15 cellular contexts compared by ENCODE assay signal in the genomic region with DNA sequence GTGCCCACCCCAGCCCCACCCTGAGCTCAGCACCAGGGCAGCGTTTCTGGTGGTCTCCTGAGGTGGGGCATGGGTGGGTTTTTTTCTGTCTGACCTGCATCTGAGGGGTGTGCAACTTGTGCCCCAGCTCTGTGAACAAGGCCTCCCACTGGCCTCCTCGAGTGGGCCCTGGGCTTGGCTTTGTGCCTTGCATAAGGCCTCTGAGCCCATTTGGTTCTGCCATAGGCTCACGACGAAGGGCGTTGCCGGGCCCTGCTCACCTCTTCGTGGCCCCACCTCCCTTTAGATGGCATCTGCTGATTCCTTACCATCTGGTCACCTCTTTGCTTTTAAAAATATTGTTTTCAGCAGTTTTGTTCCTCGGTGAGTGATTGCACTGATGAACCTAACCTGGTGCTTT.
DNase-seq lines count a peak whose midpoint lies in the region; ATAC-seq and TF ChIP-seq lines count a peak whose summit lies in the region.
"Had no signal": no experiment of that assay in that cellular context is flagged by ENCODE, and none has a peak within 500 bp of the region (broad histone marks: within the 10 kb centered on the region; RNA-seq: fewer than 3 reads in every experiment).

No MANE protein-coding gene starts in this region.

- no peak overlapping the region for H2AK9ac ChIP-seq in IMR-90 (replicated peaks; ENCODE audit: low read depth, low read length, poor library complexity)

- H2AFZ ChIP-seq in IMR-90 (replicated peaks; ENCODE audit: low read length, poor library complexity) (no peak overlapping the region), neuronal stem cell (ENCODE audit: low read length) (no peak overlapping the region)
- H2AFZ ChIP-seq: GM23248 had no signal

- H4K8ac ChIP-seq in IMR-90 (ENCODE audit: low read depth in 2 of 2, low read length in 2 of 2): 0 out of 4 replicates have a peak overlapping the region, but pooled peaks of 1 of the 2 experiments have one; percentile 58
- H4K8ac ChIP-seq in neuronal stem cell (ENCODE audit: low read depth, low read length): no peak overlapping the region

- H2BK5ac ChIP-seq in IMR-90 (ENCODE audit: low read depth, low read length, poor library complexity, severe bottlenecking): no peak overlapping the region
- H2BK5ac ChIP-seq in neuronal stem cell (ENCODE audit: low read length): peak overlapping the region; percentile 72

- H4K91ac ChIP-seq in IMR-90 (ENCODE audit: insufficient read depth, low read depth, low read length) (no peak overlapping the region), neuronal stem cell (ENCODE audit: low read depth, low read length, poor library complexity) (no peak overlapping the region)

- no peak overlapping the region for H2BK15ac ChIP-seq in IMR-90 (ENCODE audit: low read depth, low read length)
- H2BK15ac ChIP-seq in neuronal stem cell (ENCODE audit: low read length): no peak overlapping the region

- H3K4ac ChIP-seq in IMR-90 (ENCODE audit: low read depth, low read length) (0 out of 2 replicates have a peak overlapping the region, but pooled peaks have one; percentile 22), neuronal stem cell (ENCODE audit: low read length) (no peak overlapping the region)

- in situ Hi-C loops in IMR-90 (cut with MboI; ENCODE audit: low sequenced_read_pairs): no loop called here

- H2BK120ac ChIP-seq in IMR-90 (ENCODE audit: low read depth, low read length) (no peak overlapping the region), neuronal stem cell (ENCODE audit: low read depth, low read length) (no peak overlapping the region)

- no peak overlapping the region for H2BK12ac ChIP-seq in neuronal stem cell (ENCODE audit: low read length)

- no peak overlapping the region for H3K27ac ChIP-seq in IMR-90 (ENCODE audit: insufficient read depth, low read length)
- no peak overlapping the region for H3K27ac ChIP-seq in neuronal stem cell (replicated peaks; ENCODE audit: low read length)
- H3K27ac ChIP-seq in upper lobe of right lung: no peak overlapping the region
- H3K27ac ChIP-seq: BLaER1, GM23248 had no signal

- H3K9ac ChIP-seq in IMR-90 (ENCODE audit: low read depth, low read length): no peak overlapping the region
- H3K9ac ChIP-seq in neuronal stem cell (ENCODE audit: low read depth, low read length, poor library complexity): no peak overlapping the region
- H3K9ac ChIP-seq: BLaER1, GM23248 had no signal

- 0 out of 2 replicates have a peak, but pooled peaks cover 3% of the 10 kb centered on the region for H3K9me1 ChIP-seq in IMR-90 (ENCODE audit: insufficient read depth, low read length)

- ATAC-seq in IMR-90 (ENCODE audit: low read depth): no peak
- ATAC-seq in upper lobe of right lung: no peak
- no peak for ATAC-seq in Right ventricle myocardium superior (ENCODE audit: poor library complexity)

- no peaks in the 10 kb centered on the region for H3K36me3 ChIP-seq in IMR-90 (ENCODE audit: control insufficient read depth, insufficient read depth, low read length)
- no peaks in the 10 kb centered on the region for H3K36me3 ChIP-seq in neuronal stem cell (replicated peaks in 1 of 2; ENCODE audit: control insufficient read depth in 2 of 2, insufficient read depth in 2 of 2, low read length in 2 of 2)
- no peaks in the 10 kb centered on the region for H3K36me3 ChIP-seq in upper lobe of right lung
- H3K36me3 ChIP-seq: BLaER1, HAP-1 had no signal

- CTCF ChIA-PET in IMR-90 (lab: Yijun Ruan, JAX): no interaction called here

- TF ChIP-seq CTCF in IMR-90 (conservative IDR thresholded peaks at IDR 0.05; ENCODE audit: low read depth, low read length): no peak
- TF ChIP-seq CTCF in upper lobe of right lung (IDR thresholded peaks at IDR 0.05): no peak

- H2BK20ac ChIP-seq in IMR-90 (ENCODE audit: low read depth, low read length): 0 out of 2 replicates have a peak overlapping the region, but pooled peaks have one; percentile 3

- intact Hi-C loops in IMR-90 (cut with micrococcal nuclease): no loop called here
- intact Hi-C loops in upper lobe of right lung (cut with DNase I): no loop called here
- intact Hi-C loops in Right ventricle myocardium superior (cut with DNase I): no loop called here

- H3K23ac ChIP-seq in IMR-90 (ENCODE audit: low read depth, low read length) (no peak overlapping the region), neuronal stem cell (ENCODE audit: low read depth, low read length, poor library complexity) (peak overlapping the region; percentile 77)

- H3K4me2 ChIP-seq in IMR-90 (ENCODE audit: low read depth, low read length) (no peak overlapping the region), neuronal stem cell (ENCODE audit: insufficient read depth, low read length, poor library complexity, severe bottlenecking) (no peak overlapping the region)
- H3K4me2 ChIP-seq: BLaER1 had no signal

- WGBS in IMR-90 (ENCODE audit: extremely low coverage in 2 of 2, insufficient read length in 1 of 2), 2 experiments: 33% methylated on average over 1 of the region's 8 CpGs; no CpG with 5 or more reads in 1 of the 2 experiments
- no CpG with 5 or more reads among the region's 8 CpGs for WGBS in neuronal stem cell (ENCODE audit: extremely low coverage in 2 of 2, insufficient read length in 2 of 2, insufficient replicate concordance in 1 of 2), 2 donors

- H3K4me1 ChIP-seq in IMR-90 (ENCODE audit: control insufficient read depth, insufficient read depth, low read length): peaks cover 6% of the 10 kb centered on the region
- peaks cover 0 to 1% of the 10 kb centered on the region in 2 donors for H3K4me1 ChIP-seq in neuronal stem cell (ENCODE audit: control insufficient read depth in 2 of 2, insufficient read depth in 1 of 2, low read depth in 1 of 2, low read length in 2 of 2)
- no peaks in the 10 kb centered on the region for H3K4me1 ChIP-seq in upper lobe of right lung
- H3K4me1 ChIP-seq: HAP-1 had no signal

- no peak for TF ChIP-seq RAD21 in IMR-90 (IDR thresholded peaks at IDR 0.05; ENCODE audit: low read length)

- H3K4me3 ChIP-seq in IMR-90 (ENCODE audit: insufficient read depth, low read depth, low read length) (no peak overlapping the region), neuronal stem cell (ENCODE audit: low read length in 2 of 2) (no peak overlapping the region), upper lobe of right lung (no peak overlapping the region)
- H3K4me3 ChIP-seq: BLaER1, GM23248, HAP-1 had no signal

- H3K18ac ChIP-seq in IMR-90 (ENCODE audit: low read depth, low read length) (no peak overlapping the region), neuronal stem cell (ENCODE audit: low read length) (no peak overlapping the region)

- H4K20me1 ChIP-seq in IMR-90 (ENCODE audit: insufficient read depth, low read length): no peaks in the 10 kb centered on the region
- H4K20me1 ChIP-seq: BLaER1 had no signal

- H4K5ac ChIP-seq in IMR-90 (ENCODE audit: low read depth, low read length): no peak overlapping the region

- POLR2A ChIA-PET in IMR-90 (lab: Charles Lee; ENCODE audit: unreplicated experiment): no interaction called here

- H3K27me3 ChIP-seq in IMR-90 (ENCODE audit: control insufficient read depth, insufficient read depth, low read length): no peaks in the 10 kb centered on the region
- H3K27me3 ChIP-seq in neuronal stem cell (ENCODE audit: control insufficient read depth in 3 of 3, insufficient read depth in 3 of 3, low read depth in 1 of 3, low read length in 3 of 3): peaks cover 0 to 6% (median 0%) of the 10 kb centered on the region in 3 experiments
- H3K27me3 ChIP-seq in upper lobe of right lung: no peaks in the 10 kb centered on the region
- H3K27me3 ChIP-seq: BLaER1 had no signal

- H2AK5ac ChIP-seq in IMR-90 (ENCODE audit: low read depth, low read length) (no peak overlapping the region), neuronal stem cell (ENCODE audit: low read depth, low read length) (peak overlapping the region; percentile 58)

- H3K79me1 ChIP-seq in IMR-90 (ENCODE audit: low read depth in 1 of 2, low read length in 2 of 2) (no peaks in the 10 kb centered on the region), neuronal stem cell (ENCODE audit: low read depth, low read length) (no peaks in the 10 kb centered on the region)

- DNase-seq in IMR-90: no peak
- peak; percentile 31 for DNase-seq in RPMI8226
- DNase-seq in neuronal stem cell (ENCODE audit: low spot score): no peak
- peak; percentile 47 for DNase-seq in upper lobe of right lung
- no peak for DNase-seq in Right ventricle myocardium superior
- DNase-seq in NCI-H1436 (lab: John Stamatoyannopoulos, UW): no peak
- no peak for DNase-seq in DMS53 (lab: John Stamatoyannopoulos, UW)
- DNase-seq: 8988T; CD4-positive, alpha-beta memory T cell; DMS153; DMS79 treated with DMSO at 0.1 percent for 48 hours; GF-D8 had no signal

- TF ChIP-seq POLR2A in IMR-90 (IDR thresholded peaks at IDR 0.05; ENCODE audit: low read depth, low read length): no peak

- dilution Hi-C loops in IMR-90 (cut with HindIII; ENCODE audit: low sequenced_read_pairs, unreplicated experiment): no loop called here

- BruUV-seq in IMR-90 (replicated peaks; lab: Mats Ljungman, UMichigan): no TSS peak

- H3K9me3 ChIP-seq in IMR-90 (ENCODE audit: control insufficient read depth, insufficient read depth, low read length): peaks cover 2% of the 10 kb centered on the region
- H3K9me3 ChIP-seq in neuronal stem cell (replicated peaks in 1 of 2; ENCODE audit: control insufficient read depth in 2 of 2, insufficient read depth in 1 of 2, low read depth in 1 of 2, low read length in 2 of 2): peaks cover 0 to 3% of the 10 kb centered on the region in 2 donors
- H3K9me3 ChIP-seq in upper lobe of right lung: no peaks in the 10 kb centered on the region
- H3K9me3 ChIP-seq: HAP-1 had no signal

- H3K56ac ChIP-seq in IMR-90 (ENCODE audit: extremely low read depth, insufficient read depth, low read length): no peak overlapping the region

- H3K14ac ChIP-seq in IMR-90 (replicated peaks; ENCODE audit: low read depth, low read length): 0 out of 2 replicates have a peak overlapping the region, but pooled peaks have one; percentile 42
- H3K14ac ChIP-seq in neuronal stem cell (ENCODE audit: low read length): no peak overlapping the region

TF ChIP-seq in IMR-90, 13 proteins besides CTCF, POLR2A, EP300 and RAD21:
- no peak for TF ChIP-seq MXI1 (IDR thresholded peaks at IDR 0.05; ENCODE audit: borderline replicate concordance, low read depth, low read length)

Comparison
In these comparisons a context has a peak if more than half of its experiments do, and no peak if none do; other contexts are left out.
1. DNase-seq: peak in RPMI8226 (single experiment) and upper lobe of right lung (single experiment); none in IMR-90 (single experiment), neuronal stem cell (single experiment), Right ventricle myocardium superior (single experiment), NCI-H1436 (single experiment) and DMS53 (single experiment).